ENCODE assay signal across 8 cellular contexts in the genomic region with DNA sequence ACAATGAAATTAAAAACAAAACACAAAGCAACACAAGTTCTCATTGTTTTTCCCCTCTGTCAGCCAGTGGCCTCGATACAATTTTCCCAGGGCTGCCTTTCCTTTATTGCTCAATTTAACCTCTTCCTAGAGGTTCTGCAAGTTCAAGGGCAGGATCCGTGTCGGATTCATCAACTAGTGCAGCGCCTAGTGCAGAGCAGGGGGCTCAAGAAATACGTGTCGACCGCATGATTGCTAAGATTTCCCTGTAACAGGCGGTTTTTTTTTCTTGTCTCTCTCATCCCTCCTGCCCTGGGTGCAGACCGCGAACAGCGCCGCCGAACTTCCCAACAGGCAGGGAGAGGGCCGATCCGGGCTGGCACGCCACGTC. TPM values are rescaled to one million over a fixed set of nuclear protein-coding genes. Genes with fewer than 3 reads are reported as not detected.
DNase-seq lines count a peak whose midpoint lies in the region; ATAC-seq and TF ChIP-seq lines count a peak whose summit lies in the region.

No MANE protein-coding gene starts in this region.

- H3K79me2 ChIP-seq in H9 (ENCODE audit: insufficient read depth, low read length), result no peaks in the 10 kb centered on the region

- H3K4me1 ChIP-seq in H9 (ENCODE audit: insufficient read depth, low read length), result peaks cover 3% of the 10 kb centered on the region

- no peak overlapping the region for H3K23ac ChIP-seq in H9 (ENCODE audit: insufficient read length, low read depth, low read length)

- H3K27me3 Mint-ChIP-seq in H9 (ENCODE audit: low read depth) (peaks cover 46% of the 10 kb centered on the region), naive B cell (no peaks in the 10 kb centered on the region)

- ATAC-seq in naive B cell (ENCODE audit: low read depth in 2 of 2) (peak; percentile 4 to 7), GM21526 (IDR thresholded peaks at IDR 0.05; ENCODE audit: low FRiP score, unreplicated experiment) (no peak)

- H3K9me3 Mint-ChIP-seq in H9, result no peaks in the 10 kb centered on the region; a peak in 1 of 5 replicates
- H3K9me3 Mint-ChIP-seq in naive B cell, result no peaks in the 10 kb centered on the region

- DNase-seq in H9, result no peak
- DNase-seq in OCI-M2 (lab: John Stamatoyannopoulos, UW; ENCODE audit: unreplicated experiment), result peak; percentile 49
- peak; percentile 64 for DNase-seq in central memory CD4-positive, alpha-beta T cell
- no peak for DNase-seq in naive B cell
- no peak for DNase-seq in midbrain (lab: John Stamatoyannopoulos, UW)
- DNase-seq in hepatic stellate cell (ENCODE audit: low spot score), result no peak
- DNase-seq in iPS-NIHi7 (ENCODE audit: extremely low spot score), result no peak

- peak overlapping the region; percentile 39 for H3K9ac ChIP-seq in H9 (ENCODE audit: extremely low read depth, insufficient read length, low read length)

- H3K36me3 Mint-ChIP-seq in H9 (ENCODE audit: insufficient read depth in 1 of 3, low read depth in 3 of 3), result peaks cover 0 to 5% (median 4%) of the 10 kb centered on the region in 3 experiments; a peak in 2 of 7 replicates
- peaks cover 0 to 10% of the 10 kb centered on the region in 2 donors for H3K36me3 Mint-ChIP-seq in naive B cell

- TF ChIP-seq CTCF in H9 (conservative IDR thresholded peaks at IDR 0.05), result no peak

- H4K20me1 ChIP-seq in H9 (ENCODE audit: control insufficient read depth, insufficient read depth, insufficient read length), result no peaks in the 10 kb centered on the region

- H3K4ac ChIP-seq in H9 (ENCODE audit: low read depth, low read length), result no peak overlapping the region

- H3T11ph ChIP-seq in H9 (ENCODE audit: low read length), result no peak overlapping the region

- peaks cover 31 to 33% of the 10 kb centered on the region in 2 experiments for H3K4me1 Mint-ChIP-seq in H9
- H3K4me1 Mint-ChIP-seq in naive B cell, result peaks cover 39 to 63% (median 60%) of the 10 kb centered on the region in 3 donors

- no peak overlapping the region for H4K8ac ChIP-seq in H9 (replicated peaks; ENCODE audit: insufficient read length, low read depth, low read length)

- H3K4me3 Mint-ChIP-seq in H9 (peak overlapping the region; percentile 76 to 93), naive B cell (peak overlapping the region; percentile 92 to 99 (median 95))

- no peak overlapping the region for H2AK5ac ChIP-seq in H9 (ENCODE audit: insufficient read length, low read length)

- peak overlapping the region; percentile 94 for H3K4me2 ChIP-seq in H9 (ENCODE audit: insufficient read depth, insufficient read length, low read length)

- H3K79me1 ChIP-seq in H9 (ENCODE audit: insufficient read depth, low read depth, low read length, poor library complexity, severe bottlenecking), result no peaks in the 10 kb centered on the region

- H2BK12ac ChIP-seq in H9 (ENCODE audit: insufficient read length, low read depth, low read length), result no peak overlapping the region

- H4K91ac ChIP-seq in H9 (ENCODE audit: insufficient read length, low read depth, low read length), result no peak overlapping the region

- H4K5ac ChIP-seq in H9 (ENCODE audit: insufficient read length, low read depth, low read length), result no peak overlapping the region

- WGBS in H9 (ENCODE audit: extremely low coverage, insufficient read length, low lambda C conversion rate), result no CpG with 5 or more reads among the region's 17 CpGs

- H3K23me2 ChIP-seq in H9 (ENCODE audit: insufficient read length, low read depth, low read length, poor library complexity, severe bottlenecking), result peaks cover 37% of the 10 kb centered on the region

- no peak overlapping the region for H2AFZ ChIP-seq in H9 (ENCODE audit: low read length)

- H2BK15ac ChIP-seq in H9 (ENCODE audit: low read depth, low read length), result no peak overlapping the region

- no peak overlapping the region for H2BK20ac ChIP-seq in H9 (ENCODE audit: low read depth, low read length, poor library complexity, severe bottlenecking)

- peak overlapping the region; percentile 72 for H3K14ac ChIP-seq in H9 (ENCODE audit: insufficient read depth, low read length)

- H2BK5ac ChIP-seq in H9 (ENCODE audit: insufficient read length, low read length), result no peak overlapping the region

- H3K27ac Mint-ChIP-seq in H9 (no peak overlapping the region), naive B cell (peak overlapping the region; percentile 95 to 98 (median 98))

- no peaks in the 10 kb centered on the region for H3K9me3 ChIP-seq in H9 (ENCODE audit: control insufficient read depth, low read depth, low read length)

- H2BK120ac ChIP-seq in H9 (ENCODE audit: low read depth, low read length, poor library complexity, severe bottlenecking), result no peak overlapping the region

- H3K18ac ChIP-seq in H9 (ENCODE audit: insufficient read length, low read depth, low read length), result no peak overlapping the region

- H3K27me3 ChIP-seq in H9 (ENCODE audit: insufficient read depth, low read length), result no peaks in the 10 kb centered on the region; the same call in 1 of the 2 replicates

- H3K56ac ChIP-seq in H9 (ENCODE audit: insufficient read length, low read depth, low read length), result no peak overlapping the region

- H3K27ac ChIP-seq in H9 (ENCODE audit: insufficient read length, low read depth, low read length), result no peak overlapping the region

RNA-seq across cellular contexts. Expression of gene BHLHE40, which starts 1.4 kb away (rescaled TPM):
- 3.9 and 4.1 TPM in 2 replicates for total RNA-seq in H9 (2021)
- polyA plus RNA-seq in naive B cell (ENCODE audit: low read depth in 6 of 6), result 1 to 10 TPM; 1.8 to 6.4 (median 3.3) TPM

Comparison
In these comparisons a context has a peak if more than half of its experiments do, and no peak if none do; other contexts are left out.
1. DNase-seq: peak in OCI-M2 (single experiment) and central memory CD4-positive, alpha-beta T cell (single experiment); none in H9 (single experiment), naive B cell (single experiment), midbrain (single experiment), hepatic stellate cell (single experiment) and iPS-NIHi7 (single experiment).
2. H3K27ac Mint-ChIP-seq: peak in naive B cell (6 of 6); none in H9 (0 of 3).